In the genomic region with DNA sequence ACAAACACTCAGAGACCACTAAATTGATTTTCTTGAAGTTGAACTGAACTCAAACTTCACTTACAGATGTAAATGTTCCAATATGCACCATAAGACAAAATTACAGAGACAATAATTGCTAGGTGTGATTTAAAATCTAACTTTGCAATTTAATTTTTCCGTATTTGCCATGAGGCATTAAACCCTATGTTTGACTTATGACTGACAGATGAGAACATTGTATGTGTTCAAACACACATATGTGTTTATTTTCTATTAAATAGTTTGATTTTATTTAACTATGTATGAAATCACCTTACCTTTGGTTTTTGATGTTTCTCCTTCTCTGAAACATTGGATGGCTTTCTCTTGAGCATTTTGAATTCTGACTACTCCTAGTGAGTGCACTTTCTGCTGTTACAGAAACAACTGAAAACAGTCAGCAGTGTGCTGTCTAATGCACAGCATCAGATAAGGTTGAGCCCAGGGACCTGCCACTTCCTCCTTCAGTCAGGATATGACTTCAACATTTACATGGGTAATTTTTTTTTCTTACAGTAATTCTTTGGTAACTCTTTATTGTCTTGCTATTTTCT, we compare ENCODE assay signal across 8 cellular contexts. TPM values are rescaled to one million over a fixed set of nuclear protein-coding genes. Genes with fewer than 3 reads are reported as not detected.
DNase-seq lines count a peak whose midpoint lies in the region; ATAC-seq and TF ChIP-seq lines count a peak whose summit lies in the region.

TSS of gene SAMSN1 (minus strand) at position 410 of the 575 bp plus-strand sequence. CDS start at position 356, 54 bp downstream.

- H3F3A ChIP-seq in Loucy (ENCODE audit: low read depth) = 0 out of 2 replicates have a peak, but pooled peaks cover 3% of the 10 kb centered on the region

- H3K9ac ChIP-seq in DND-41 (ENCODE audit: low read depth, low read length) (peak within 1 kb of the TSS; percentile 73), Loucy (ENCODE audit: low read depth, low read length, poor library complexity, severe bottlenecking) (peak within 1 kb of the TSS; percentile 88)

- ATAC-seq in DND-41 (ENCODE audit: insufficient read depth, low read depth) (peak; percentile 87), GM21526 (IDR thresholded peaks at IDR 0.05; ENCODE audit: low FRiP score, unreplicated experiment) (peak; percentile 84)

- H3K9me2 ChIP-seq in Loucy (replicated peaks; ENCODE audit: low read depth, low read length) = no peaks in the 10 kb centered on the region
- H3K9me2 ChIP-seq in hepatocyte (replicated peaks; ENCODE audit: insufficient read depth) = no peaks in the 10 kb centered on the region

- peak within 1 kb of the TSS; percentile 95 for H3K27ac ChIP-seq in DND-41 (ENCODE audit: low read length)
- no peak within 1 kb of the TSS for H3K27ac ChIP-seq in hepatocyte

- H3K4me3 ChIP-seq in DND-41 (ENCODE audit: low read depth in 1 of 2, low read length in 2 of 2) (peak within 1 kb of the TSS; percentile 40 to 68), Loucy (ENCODE audit: low read length, poor library complexity, severe bottlenecking) (peak within 1 kb of the TSS; percentile 90), hepatocyte (no peak within 1 kb of the TSS)

- H3K4me1 ChIP-seq in DND-41 (ENCODE audit: insufficient read depth, low read length) = peaks cover 69% of the 10 kb centered on the region
- peaks cover 87% of the 10 kb centered on the region for H3K4me1 ChIP-seq in Loucy (ENCODE audit: insufficient read depth, low read length, poor library complexity, severe bottlenecking)
- H3K4me1 ChIP-seq in hepatocyte (ENCODE audit: insufficient read depth) = no peaks in the 10 kb centered on the region

- TF ChIP-seq CTCF in DND-41 (IDR thresholded peaks at IDR 0.05; ENCODE audit: borderline replicate concordance, extremely low read depth, low read length, poor library complexity, severe bottlenecking) = no peak
- no peak for TF ChIP-seq CTCF in Loucy (conservative IDR thresholded peaks at IDR 0.05; ENCODE audit: low read length)
- TF ChIP-seq CTCF in hepatocyte (IDR thresholded peaks at IDR 0.05; ENCODE audit: poor library complexity) = no peak

- 0 out of 2 replicates have a peak within 1 kb of the TSS, but pooled peaks have one; percentile 4 for H2AFZ ChIP-seq in DND-41 (ENCODE audit: low read depth, low read length)
- peak within 1 kb of the TSS; percentile 49; the same call in 1 of the 2 replicates for H2AFZ ChIP-seq in Loucy (ENCODE audit: low read length)
- H2AFZ ChIP-seq in hepatocyte = peak within 1 kb of the TSS; percentile 4

- H3K79me2 ChIP-seq in DND-41 (ENCODE audit: insufficient read depth, low read length) (peaks cover 52% of the 10 kb centered on the region), Loucy (ENCODE audit: insufficient read depth, low read length) (peaks cover 51% of the 10 kb centered on the region), hepatocyte (no peaks in the 10 kb centered on the region)

- no peaks in the 10 kb centered on the region; the same call in 1 of the 2 replicates for H3K36me3 ChIP-seq in DND-41 (ENCODE audit: insufficient read depth, low read length)
- H3K36me3 ChIP-seq in Loucy (ENCODE audit: insufficient read depth, low read length) = no peaks in the 10 kb centered on the region
- H3K36me3 ChIP-seq in hepatocyte (replicated peaks; ENCODE audit: insufficient read depth, low read depth) = no peaks in the 10 kb centered on the region

- H3K27me3 ChIP-seq in DND-41 (ENCODE audit: insufficient read depth, low read length, poor library complexity) (no peaks in the 10 kb centered on the region), Loucy (ENCODE audit: insufficient read depth, low read length, poor library complexity, severe bottlenecking) (no peaks in the 10 kb centered on the region), hepatocyte (no peaks in the 10 kb centered on the region)

- H4K20me1 ChIP-seq in DND-41 (ENCODE audit: insufficient read depth, low read length) (no peaks in the 10 kb centered on the region), Loucy (ENCODE audit: insufficient read depth, low read length, poor library complexity, severe bottlenecking) (peaks cover 9% of the 10 kb centered on the region), hepatocyte (ENCODE audit: insufficient read depth, poor library complexity, severe bottlenecking) (no peaks in the 10 kb centered on the region)

- H3K4me2 ChIP-seq in DND-41 (ENCODE audit: insufficient read depth, low read length) (peak within 1 kb of the TSS; percentile 76), Loucy (ENCODE audit: low read depth, low read length, poor library complexity, severe bottlenecking) (peak within 1 kb of the TSS; percentile 84), hepatocyte (no peak within 1 kb of the TSS)

- 93% methylated on average over 1 of the region's 1 CpG for WGBS in hepatocyte (ENCODE audit: low lambda C conversion rate, missing lambda C conversion rate)

- H3K9me3 ChIP-seq in DND-41 (ENCODE audit: insufficient read depth, low read length, severe bottlenecking) (no peaks in the 10 kb centered on the region), Loucy (ENCODE audit: insufficient read depth, low read depth, low read length) (no peaks in the 10 kb centered on the region), hepatocyte (ENCODE audit: low read depth) (no peaks in the 10 kb centered on the region)

- peak; percentile 84 for DNase-seq in DND-41
- peak; percentile 44 for DNase-seq in activated T-cell treated with anti-CD3 and anti-CD28 coated beads for 1 hour (ENCODE audit: low read depth)
- no peak for DNase-seq in hepatocyte (ENCODE audit: low spot score)
- DNase-seq in stimulated activated CD8-positive, alpha-beta memory T cell treated with anti-CD3 and anti-CD28 coated beads, Interleukin-7, amount 100 ng/mL, for 4 hours (ENCODE audit: low read depth in 2 of 2) = peak; percentile 52 to 66
- DNase-seq in D341Med (ENCODE audit: low spot score) = no peak
- no peak for DNase-seq in NCI-H187 treated with DMSO at 0.1 percent for 48 hours (lab: John Stamatoyannopoulos, UW)

RNA-seq across cellular contexts. Expression of gene SAMSN1, which starts in this region (rescaled TPM):
- 1.2 and 1.7 TPM in 2 replicates for total RNA-seq in hepatocyte
- 0.51 and 0.82 TPM in 2 replicates for polyA plus RNA-seq in hepatocyte

Comparison
In these comparisons a context has a peak if more than half of its experiments do, and no peak if none do; other contexts are left out.
1. DNase-seq: peak in DND-41 (single experiment), activated T-cell treated with anti-CD3 and anti-CD28 coated beads for 1 hour (single experiment) and stimulated activated CD8-positive, alpha-beta memory T cell treated with anti-CD3 and anti-CD28 coated beads, Interleukin-7, amount 100 ng/mL, for 4 hours (2 of 2); none in hepatocyte (single experiment), D341Med (single experiment) and NCI-H187 treated with DMSO at 0.1 percent for 48 hours (single experiment).
2. Peak in every context shown above with its lines, with median percentiles within 50 percentile points of each other: H2AFZ ChIP-seq.